In genomic region chr5:50441479-50441815, GRCh38 we compare ENCODE assay signal across 8 cellular contexts. TPM values are rescaled to one million over a fixed set of nuclear protein-coding genes. Genes with fewer than 3 reads are reported as not detected.
DNase-seq lines count a peak whose midpoint lies in the region; ATAC-seq and TF ChIP-seq lines count a peak whose summit lies in the region.

No MANE protein-coding gene starts in this region.

- H3K27ac ChIP-seq in SU-DHL-6 (ENCODE audit: low read depth, low read length) (peak overlapping the region; percentile 96), skin epidermis (peak overlapping the region in 19 of 21 experiments; percentile 35 to 98 (median 87))

- peaks cover 6% of the 10 kb centered on the region for H3K27me3 Mint-ChIP-seq in glutamatergic neuron (ENCODE audit: unreplicated experiment)

- H3K27ac Mint-ChIP-seq in glutamatergic neuron (ENCODE audit: unreplicated experiment): peak overlapping the region; percentile 55

- DNase-seq in NCI-H2227 (lab: John Stamatoyannopoulos, UW; ENCODE audit: unreplicated experiment) (peak; percentile 36), NCI-H2227 treated with DMSO at 0.1 percent for 48 hours (lab: John Stamatoyannopoulos, UW) (no peak), glutamatergic neuron (no peak), activated gamma-delta T cell (lab: John Stamatoyannopoulos, UW) (no peak)

- no peaks in the 10 kb centered on the region for H3K27me3 ChIP-seq in SU-DHL-6 (ENCODE audit: low read length)

- H3K9me2 ChIP-seq in SU-DHL-6 (replicated peaks; ENCODE audit: insufficient read depth, low read length): no peaks in the 10 kb centered on the region

- H4K20me1 ChIP-seq in SU-DHL-6 (ENCODE audit: low read depth, low read length): no peaks in the 10 kb centered on the region

- H3F3A ChIP-seq in SU-DHL-6 (ENCODE audit: insufficient read depth): peaks cover 20% of the 10 kb centered on the region

- H3K9me3 Mint-ChIP-seq in glutamatergic neuron (ENCODE audit: unreplicated experiment): peaks cover 4% of the 10 kb centered on the region

- ATAC-seq in GM18861 (IDR thresholded peaks at IDR 0.05; ENCODE audit: unreplicated experiment) (no peak), GM21360 (IDR thresholded peaks at IDR 0.05; ENCODE audit: unreplicated experiment) (no peak)

- no peaks in the 10 kb centered on the region for H3K36me3 ChIP-seq in SU-DHL-6 (ENCODE audit: low read length)

- peak overlapping the region; percentile 74 for H3K4me3 ChIP-seq in SU-DHL-6 (ENCODE audit: insufficient read depth, low read length, poor library complexity, severe bottlenecking)
- peak overlapping the region; percentile 47 to 85 (median 64) for H3K4me3 ChIP-seq in skin epidermis

- H2AFZ ChIP-seq in SU-DHL-6 (ENCODE audit: low read depth, low read length, severe bottlenecking): peak overlapping the region; percentile 42

- peaks cover 39% of the 10 kb centered on the region for H3K79me2 ChIP-seq in SU-DHL-6 (ENCODE audit: insufficient read depth, low read length)

- TF ChIP-seq CTCF in SU-DHL-6 (IDR thresholded peaks at IDR 0.05; ENCODE audit: insufficient read depth, low read length, poor library complexity, severe bottlenecking): no peak
- no peak for TF ChIP-seq CTCF in glutamatergic neuron (IDR thresholded peaks at IDR 0.05; ENCODE audit: partially characterized antibody, unreplicated experiment)

- H3K4me2 ChIP-seq in SU-DHL-6 (ENCODE audit: low read depth, low read length, poor library complexity, severe bottlenecking): peak overlapping the region; percentile 87

- H3K36me3 Mint-ChIP-seq in glutamatergic neuron (ENCODE audit: unreplicated experiment): no peaks in the 10 kb centered on the region

- H3K9ac ChIP-seq in SU-DHL-6 (ENCODE audit: low read length): peak overlapping the region; percentile 91

- H3K9me3 ChIP-seq in SU-DHL-6 (ENCODE audit: insufficient read depth, low read length): no peaks in the 10 kb centered on the region

- H3K4me3 Mint-ChIP-seq in glutamatergic neuron (ENCODE audit: unreplicated experiment): peak overlapping the region; percentile 90

- peaks cover 2% of the 10 kb centered on the region for H3K4me1 Mint-ChIP-seq in glutamatergic neuron (ENCODE audit: low read depth, unreplicated experiment)

RNA-seq across cellular contexts. Expression of gene EMB, which starts 0.4 kb away (rescaled TPM):
- 19.7 TPM for total RNA-seq in glutamatergic neuron (ENCODE audit: unreplicated experiment)
